In genomic region chr22:19478466-19479357, GRCh38 we compare ENCODE assay signal across 8 cellular contexts. TPM values are rescaled to one million over a fixed set of nuclear protein-coding genes. Genes with fewer than 3 reads are reported as not detected.
A peak's percentile ranks its signal among the peaks of the same experiment; 100 is the strongest.
DNase-seq lines count a peak whose midpoint lies in the region; ATAC-seq and TF ChIP-seq lines count a peak whose summit lies in the region.

Gene UFD1, minus strand, starts transcription at chr22:19479193. Its CDS starts 108 bp downstream, at chr22:19479085.

- H3K9me3 ChIP-seq in colonic mucosa: no peaks in the 10 kb centered on the region

- no peaks in the 10 kb centered on the region for H3K27me3 ChIP-seq in colonic mucosa

- peak within 1 kb of the TSS; percentile 100 for H3K4me3 Mint-ChIP-seq in activated CD4-positive, alpha-beta T cell treated with anti-CD3 and anti-CD28 coated beads, Interleukin-2, amount 10 ng/mL, durations not matched to agents 24 days and 14 days

- peaks cover 33% of the 10 kb centered on the region for H3K36me3 Mint-ChIP-seq in activated CD4-positive, alpha-beta T cell treated with anti-CD3 and anti-CD28 coated beads, Interleukin-2, amount 10 ng/mL, durations not matched to agents 24 days and 14 days (ENCODE audit: low read depth)

- no peak for TF ChIP-seq CTCF in colonic mucosa (IDR thresholded peaks at IDR 0.05)

- no peaks in the 10 kb centered on the region for H3K27me3 Mint-ChIP-seq in activated CD4-positive, alpha-beta T cell treated with anti-CD3 and anti-CD28 coated beads, Interleukin-2, amount 10 ng/mL, durations not matched to agents 24 days and 14 days

- DNase-seq in A172 (ENCODE audit: low spot score) (peak; percentile 49), NCI-H226 (peak; percentile 51), colonic mucosa (peak; percentile 83), left kidney (ENCODE audit: low read depth, low spot score) (peak; percentile 95)
- peak; percentile 95 for DNase-seq in activated CD4-positive, alpha-beta T cell treated with anti-CD3 and anti-CD28 coated beads, Interleukin-2, amount 10 ng/mL, durations not matched to agents 24 days and 14 days
- peak; percentile 54 for DNase-seq in stimulated activated CD4-positive, alpha-beta T cell treated with anti-CD3 and anti-CD28 coated beads, Interleukin-2, amount 100 ng/mL, for 4 hours (ENCODE audit: low read depth)

- no peaks in the 10 kb centered on the region for H3K9me3 Mint-ChIP-seq in activated CD4-positive, alpha-beta T cell treated with anti-CD3 and anti-CD28 coated beads, Interleukin-2, amount 10 ng/mL, durations not matched to agents 24 days and 14 days

- intact Hi-C loops in activated CD4-positive, alpha-beta T cell treated with anti-CD3 and anti-CD28 coated beads, Interleukin-2, amount 10 ng/mL, durations not matched to agents 24 days and 14 days (cut with micrococcal nuclease): loop anchor here (1.0 to 5.0 kb wide), 6 partner anchors 31 to 356 kb away; partner anchors contain the start of genes C22orf39, DGCR2, ESS2 and MRPL40
- intact Hi-C loops in colonic mucosa (cut with DNase I): loop anchor here (10.0 kb wide), 1 partner anchor 294 kb away; no protein-coding TSS in a partner anchor

- peaks cover 11% of the 10 kb centered on the region for H3K4me1 ChIP-seq in colonic mucosa

- no peaks in the 10 kb centered on the region for H3K36me3 ChIP-seq in colonic mucosa

- peaks cover 37% of the 10 kb centered on the region for H3K4me1 Mint-ChIP-seq in activated CD4-positive, alpha-beta T cell treated with anti-CD3 and anti-CD28 coated beads, Interleukin-2, amount 10 ng/mL, durations not matched to agents 24 days and 14 days

- peak within 1 kb of the TSS; percentile 98 for H3K27ac Mint-ChIP-seq in activated CD4-positive, alpha-beta T cell treated with anti-CD3 and anti-CD28 coated beads, Interleukin-2, amount 10 ng/mL, durations not matched to agents 24 days and 14 days

- peak within 1 kb of the TSS; percentile 80 to 93 for H3K9ac ChIP-seq in colonic mucosa (ENCODE audit: low read depth in 2 of 2, low read length in 2 of 2)

- ATAC-seq in GM18517 (IDR thresholded peaks at IDR 0.05; ENCODE audit: unreplicated experiment) (peak; percentile 41), HG03039 (IDR thresholded peaks at IDR 0.05; ENCODE audit: unreplicated experiment) (peak; percentile 40)

- H3K4me3 ChIP-seq in colonic mucosa: peak within 1 kb of the TSS; percentile 81

- H3K27ac ChIP-seq in colonic mucosa: peak within 1 kb of the TSS; percentile 91

RNA-seq across cellular contexts. Expression of gene UFD1, which starts in this region (rescaled TPM):
- total RNA-seq in A172 (2014; rRNA removed; shearing (Covaris generic)): 64.8 and 73.0 TPM in 2 replicates
- 96.2 and 99.9 TPM in 2 replicates for total RNA-seq in activated CD4-positive, alpha-beta T cell treated with anti-CD3 and anti-CD28 coated beads, Interleukin-2, amount 10 ng/mL, durations not matched to agents 24 days and 14 days
- total RNA-seq in colonic mucosa: 10 to 100 TPM; 45.7 to 73.6 TPM

Comparison
In these comparisons a context has a peak if more than half of its experiments do, and no peak if none do; other contexts are left out.
1. Peak in every context shown above with its lines: DNase-seq, ATAC-seq, H3K4me3 ChIP-seq and H3K27ac ChIP-seq.